ENCODE assay signal across 22 cellular contexts in the genomic region with DNA sequence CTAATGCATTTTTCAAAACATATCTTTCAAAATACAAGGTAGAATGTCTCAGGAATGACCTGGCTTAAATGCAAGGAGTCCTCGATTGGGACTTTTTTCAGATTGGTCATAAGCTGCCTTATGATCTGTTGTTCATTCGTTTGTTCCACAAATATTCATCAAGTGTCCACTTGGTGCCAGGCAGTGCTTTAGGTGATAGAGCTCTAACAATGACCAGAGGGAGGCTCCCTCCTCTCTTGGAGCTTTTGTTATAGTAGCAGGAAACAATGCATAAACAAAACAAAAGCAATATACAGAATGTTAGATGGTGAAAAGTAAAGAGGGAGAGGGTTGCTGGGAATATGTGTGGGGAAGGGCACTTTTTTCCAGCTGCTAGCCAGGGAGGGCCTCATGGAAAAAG.
DNase-seq lines count a peak whose midpoint lies in the region; ATAC-seq and TF ChIP-seq lines count a peak whose summit lies in the region.
"Had no signal": no experiment of that assay in that cellular context is flagged by ENCODE, and none has a peak within 500 bp of the region (broad histone marks: within the 10 kb centered on the region; RNA-seq: fewer than 3 reads in every experiment).

No MANE protein-coding gene starts in this region.

- peaks cover 25% of the 10 kb centered on the region for H3K4me1 Mint-ChIP-seq in activated CD4-positive, alpha-beta T cell treated with anti-CD3 and anti-CD28 coated beads, Interleukin-2, amount 10 ng/mL, durations not matched to agents 7 days and 5 days
- H3K4me1 Mint-ChIP-seq in GM23338: peaks cover 11% of the 10 kb centered on the region
- peaks cover 22% of the 10 kb centered on the region for H3K4me1 Mint-ChIP-seq in activated T-helper 2 cell treated with anti-CD3 and anti-CD28 coated beads, Interferon-gamma antibody, Interleukin-2, Interleukin-4, amounts not matched to agents 10 μg/mL and 5 μg/mL and 100 μg/mL, durations not matched to agents 14 hours and 24 hours and 36 hours (ENCODE audit: low read depth)
- peaks cover 38 to 41% of the 10 kb centered on the region in 2 donors for H3K4me1 Mint-ChIP-seq in natural killer cell treated with Interleukin-12 subunit alpha and Interleukin-12 subunit beta and Interleukin-15 and Interleukin-18, amount 100 ng/mL, for 72 hours (ENCODE audit: low read depth in 2 of 2)

- ATAC-seq in GM23338: no peak
- peak in 1 of 2 donors; percentile 28 for ATAC-seq in natural killer cell treated with Interleukin-12 subunit alpha and Interleukin-12 subunit beta and Interleukin-15 and Interleukin-18, amount 100 ng/mL, for 72 hours
- ATAC-seq in GM21786 (IDR thresholded peaks at IDR 0.05; ENCODE audit: unreplicated experiment): no peak
- ATAC-seq: foreskin keratinocyte, K562, WTC11 had no signal

- H3K27ac ChIP-seq in GM23338 (ENCODE audit: low read depth) (no peak overlapping the region), A673 (ENCODE audit: low read depth, low read length, poor library complexity, severe bottlenecking) (no peak overlapping the region)
- H3K27ac ChIP-seq: colonic mucosa, foreskin keratinocyte, right atrium auricular region had no signal

- H3K27me3 ChIP-seq in GM23338 (ENCODE audit: insufficient read depth): no peaks in the 10 kb centered on the region
- no peaks in the 10 kb centered on the region for H3K27me3 ChIP-seq in A673 (replicated peaks; ENCODE audit: insufficient read depth, low read depth, low read length, poor library complexity)
- H3K27me3 ChIP-seq: colonic mucosa, foreskin keratinocyte, right atrium auricular region had no signal

- H3K9me3 Mint-ChIP-seq in activated CD4-positive, alpha-beta T cell treated with anti-CD3 and anti-CD28 coated beads, Interleukin-2, amount 10 ng/mL, durations not matched to agents 7 days and 5 days: no peaks in the 10 kb centered on the region
- no peaks in the 10 kb centered on the region for H3K9me3 Mint-ChIP-seq in GM23338
- no peaks in the 10 kb centered on the region for H3K9me3 Mint-ChIP-seq in activated T-helper 2 cell treated with anti-CD3 and anti-CD28 coated beads, Interferon-gamma antibody, Interleukin-2, Interleukin-4, amounts not matched to agents 10 μg/mL and 5 μg/mL and 100 μg/mL, durations not matched to agents 14 hours and 24 hours and 36 hours
- no peaks in the 10 kb centered on the region for H3K9me3 Mint-ChIP-seq in natural killer cell treated with Interleukin-12 subunit alpha and Interleukin-12 subunit beta and Interleukin-15 and Interleukin-18, amount 100 ng/mL, for 72 hours
- H3K9me3 Mint-ChIP-seq: activated naive CD4-positive, alpha-beta T cell treated with anti-CD3 and anti-CD28 coated beads for 36 hours; CD4-positive, alpha-beta T cell; H9; WTC11 had no signal

- intact Hi-C loops in activated T-helper 2 cell treated with anti-CD3 and anti-CD28 coated beads, Interferon-gamma antibody, Interleukin-2, Interleukin-4, amounts not matched to agents 10 μg/mL and 5 μg/mL and 100 μg/mL, durations not matched to agents 14 hours and 24 hours and 36 hours (cut with micrococcal nuclease): no loop called here
- intact Hi-C loops in A673 (cut with micrococcal nuclease; ENCODE audit: unreplicated experiment): no loop called here

- no peaks in the 10 kb centered on the region for H3K27me3 Mint-ChIP-seq in activated CD4-positive, alpha-beta T cell treated with anti-CD3 and anti-CD28 coated beads, Interleukin-2, amount 10 ng/mL, durations not matched to agents 7 days and 5 days
- peaks cover 4% of the 10 kb centered on the region for H3K27me3 Mint-ChIP-seq in GM23338 (ENCODE audit: insufficient read depth, low read depth, poor library complexity)
- H3K27me3 Mint-ChIP-seq in activated T-helper 2 cell treated with anti-CD3 and anti-CD28 coated beads, Interferon-gamma antibody, Interleukin-2, Interleukin-4, amounts not matched to agents 10 μg/mL and 5 μg/mL and 100 μg/mL, durations not matched to agents 14 hours and 24 hours and 36 hours (ENCODE audit: low read depth): no peaks in the 10 kb centered on the region
- H3K27me3 Mint-ChIP-seq in natural killer cell treated with Interleukin-12 subunit alpha and Interleukin-12 subunit beta and Interleukin-15 and Interleukin-18, amount 100 ng/mL, for 72 hours: no peaks in the 10 kb centered on the region
- H3K27me3 Mint-ChIP-seq: CD4-positive, alpha-beta T cell had no signal

- H3K4me1 ChIP-seq in GM23338 (ENCODE audit: insufficient read depth) (no peaks in the 10 kb centered on the region), A673 (ENCODE audit: insufficient read depth, low read length, poor library complexity, severe bottlenecking) (no peaks in the 10 kb centered on the region)
- H3K4me1 ChIP-seq: colonic mucosa, foreskin keratinocyte, right atrium auricular region had no signal

- TF ChIP-seq CTCF in GM23338 (conservative IDR thresholded peaks at IDR 0.05; ENCODE audit: low read depth in 2 of 2) (no peak), A673 (conservative IDR thresholded peaks at IDR 0.05; ENCODE audit: low read depth, low read length) (no peak)

- H3K9me3 ChIP-seq in A673 (ENCODE audit: low read depth, low read length, poor library complexity, severe bottlenecking): no peaks in the 10 kb centered on the region
- H3K9me3 ChIP-seq: colonic mucosa, right atrium auricular region had no signal

- H3K4me2 ChIP-seq in GM23338: 0 out of 2 replicates have a peak overlapping the region, but pooled peaks have one; percentile 32

- no peaks in the 10 kb centered on the region for H4K20me1 ChIP-seq in GM23338 (replicated peaks; ENCODE audit: insufficient read depth)

- no peaks in the 10 kb centered on the region for H3K9me2 ChIP-seq in GM23338 (ENCODE audit: insufficient read depth)

- H2AFZ ChIP-seq in GM23338: peak overlapping the region; percentile 87

- H3K4me3 ChIP-seq in GM23338: no peak overlapping the region
- no peak overlapping the region for H3K4me3 ChIP-seq in A673 (ENCODE audit: low read depth, low read length, poor library complexity, severe bottlenecking)
- H3K4me3 ChIP-seq: colonic mucosa, K562, right atrium auricular region had no signal

- no peaks in the 10 kb centered on the region for H3K36me3 ChIP-seq in GM23338 (ENCODE audit: insufficient read depth)
- no peaks in the 10 kb centered on the region for H3K36me3 ChIP-seq in A673 (ENCODE audit: insufficient read depth, low read length, poor library complexity, severe bottlenecking)
- H3K36me3 ChIP-seq: colonic mucosa, right atrium auricular region had no signal

- peaks cover 10% of the 10 kb centered on the region for H3K36me3 Mint-ChIP-seq in activated CD4-positive, alpha-beta T cell treated with anti-CD3 and anti-CD28 coated beads, Interleukin-2, amount 10 ng/mL, durations not matched to agents 7 days and 5 days (ENCODE audit: low read depth)
- no peaks in the 10 kb centered on the region for H3K36me3 Mint-ChIP-seq in GM23338 (ENCODE audit: low read depth)
- peaks cover 67% of the 10 kb centered on the region for H3K36me3 Mint-ChIP-seq in activated T-helper 2 cell treated with anti-CD3 and anti-CD28 coated beads, Interferon-gamma antibody, Interleukin-2, Interleukin-4, amounts not matched to agents 10 μg/mL and 5 μg/mL and 100 μg/mL, durations not matched to agents 14 hours and 24 hours and 36 hours (ENCODE audit: low read depth)
- peaks cover 54% of the 10 kb centered on the region for H3K36me3 Mint-ChIP-seq in natural killer cell treated with Interleukin-12 subunit alpha and Interleukin-12 subunit beta and Interleukin-15 and Interleukin-18, amount 100 ng/mL, for 72 hours
- H3K36me3 Mint-ChIP-seq: WTC11 had no signal

- POLR2A ChIA-PET in activated CD4-positive, alpha-beta T cell treated with anti-CD3 and anti-CD28 coated beads, Interleukin-2, amount 10 ng/mL, durations not matched to agents 7 days and 5 days (lab: Charles Lee): no interaction called here
- POLR2A ChIA-PET in A673 (lab: Charles Lee; ENCODE audit: low non-redundant PET): no interaction called here

- no peak overlapping the region for H3K4me3 Mint-ChIP-seq in activated CD4-positive, alpha-beta T cell treated with anti-CD3 and anti-CD28 coated beads, Interleukin-2, amount 10 ng/mL, durations not matched to agents 7 days and 5 days
- no peak overlapping the region for H3K4me3 Mint-ChIP-seq in GM23338
- H3K4me3 Mint-ChIP-seq in activated T-helper 2 cell treated with anti-CD3 and anti-CD28 coated beads, Interferon-gamma antibody, Interleukin-2, Interleukin-4, amounts not matched to agents 10 μg/mL and 5 μg/mL and 100 μg/mL, durations not matched to agents 14 hours and 24 hours and 36 hours (ENCODE audit: low read depth): peak overlapping the region; percentile 18
- H3K4me3 Mint-ChIP-seq in natural killer cell treated with Interleukin-12 subunit alpha and Interleukin-12 subunit beta and Interleukin-15 and Interleukin-18, amount 100 ng/mL, for 72 hours: peak overlapping the region; percentile 32
- H3K4me3 Mint-ChIP-seq: activated naive CD4-positive, alpha-beta T cell treated with anti-CD3 and anti-CD28 coated beads for 36 hours; CD4-positive, alpha-beta T cell; H9; WTC11 had no signal

- no peak for DNase-seq in activated CD4-positive, alpha-beta T cell treated with anti-CD3 and anti-CD28 coated beads, Interleukin-2, amount 10 ng/mL, durations not matched to agents 7 days and 5 days
- DNase-seq in activated CD4-positive, alpha-beta T cell treated with anti-CD3 and anti-CD28 coated beads for 48 hours: no peak
- DNase-seq in GM23338 (ENCODE audit: low spot score) (no peak), A673 (ENCODE audit: low spot score) (no peak), middle frontal gyrus (ENCODE audit: extremely low spot score, low spot score) (no peak)
- DNase-seq in activated T-helper 2 cell treated with anti-CD3 and anti-CD28 coated beads, Interferon-gamma antibody, Interleukin-2, Interleukin-4, amounts not matched to agents 10 μg/mL and 5 μg/mL and 100 μg/mL, durations not matched to agents 14 hours and 24 hours and 36 hours (ENCODE audit: low spot score): no peak
- DNase-seq in natural killer cell treated with Interleukin-12 subunit alpha and Interleukin-12 subunit beta and Interleukin-15 and Interleukin-18, amount 100 ng/mL, for 72 hours (ENCODE audit: low spot score): no peak
- DNase-seq: CD4-positive, alpha-beta T cell; colonic mucosa; foreskin keratinocyte; H9; hippocampal formation; NCI-H2029 treated with DMSO at 0.1 percent for 48 hours; NCI-H510A; SHP77 treated with DMSO at 0.1 percent for 48 hours; stimulated activated naive CD4-positive, alpha-beta T cell treated with Interleukin-2 at 50 U/mL for 16 hours; trophoblast cell had no signal

- CTCF ChIA-PET in activated CD4-positive, alpha-beta T cell treated with anti-CD3 and anti-CD28 coated beads, Interleukin-2, amount 10 ng/mL, durations not matched to agents 7 days and 5 days (lab: Charles Lee): interaction anchor here (0.7 to 0.9 kb wide), 2 partner anchors 11 to 360 kb away, joined by 3 to 5 read pairs; no protein-coding TSS in a partner anchor
- CTCF ChIA-PET in A673 (lab: Charles Lee): no interaction called here

- H3K27ac Mint-ChIP-seq in activated CD4-positive, alpha-beta T cell treated with anti-CD3 and anti-CD28 coated beads, Interleukin-2, amount 10 ng/mL, durations not matched to agents 7 days and 5 days: peak overlapping the region; percentile 80
- no peak overlapping the region for H3K27ac Mint-ChIP-seq in GM23338
- peak overlapping the region; percentile 62 for H3K27ac Mint-ChIP-seq in activated T-helper 2 cell treated with anti-CD3 and anti-CD28 coated beads, Interferon-gamma antibody, Interleukin-2, Interleukin-4, amounts not matched to agents 10 μg/mL and 5 μg/mL and 100 μg/mL, durations not matched to agents 14 hours and 24 hours and 36 hours
- H3K27ac Mint-ChIP-seq in natural killer cell treated with Interleukin-12 subunit alpha and Interleukin-12 subunit beta and Interleukin-15 and Interleukin-18, amount 100 ng/mL, for 72 hours: peak overlapping the region; percentile 60 to 87
- H3K27ac Mint-ChIP-seq: activated naive CD4-positive, alpha-beta T cell treated with anti-CD3 and anti-CD28 coated beads for 36 hours; CD4-positive, alpha-beta T cell; WTC11 had no signal

- no peaks in the 10 kb centered on the region for H3F3A ChIP-seq in GM23338 (replicated peaks; ENCODE audit: low read depth)

- BruUV-seq in A673 (replicated peaks; lab: Mats Ljungman, UMichigan): no TSS peak

- no peaks in the 10 kb centered on the region for H3K79me2 ChIP-seq in GM23338 (replicated peaks; ENCODE audit: insufficient read depth)

Comparison
In these comparisons a context has a peak if more than half of its experiments do, and no peak if none do; other contexts are left out.
1. H3K4me3 Mint-ChIP-seq: peak in activated T-helper 2 cell treated with anti-CD3 and anti-CD28 coated beads, Interferon-gamma antibody, Interleukin-2, Interleukin-4, amounts not matched to agents 10 μg/mL and 5 μg/mL and 100 μg/mL, durations not matched to agents 14 hours and 24 hours and 36 hours (single experiment) and natural killer cell treated with Interleukin-12 subunit alpha and Interleukin-12 subunit beta and Interleukin-15 and Interleukin-18, amount 100 ng/mL, for 72 hours (single experiment); none in activated CD4-positive, alpha-beta T cell treated with anti-CD3 and anti-CD28 coated beads, Interleukin-2, amount 10 ng/mL, durations not matched to agents 7 days and 5 days (single experiment) and GM23338 (single experiment).